In the genomic region with DNA sequence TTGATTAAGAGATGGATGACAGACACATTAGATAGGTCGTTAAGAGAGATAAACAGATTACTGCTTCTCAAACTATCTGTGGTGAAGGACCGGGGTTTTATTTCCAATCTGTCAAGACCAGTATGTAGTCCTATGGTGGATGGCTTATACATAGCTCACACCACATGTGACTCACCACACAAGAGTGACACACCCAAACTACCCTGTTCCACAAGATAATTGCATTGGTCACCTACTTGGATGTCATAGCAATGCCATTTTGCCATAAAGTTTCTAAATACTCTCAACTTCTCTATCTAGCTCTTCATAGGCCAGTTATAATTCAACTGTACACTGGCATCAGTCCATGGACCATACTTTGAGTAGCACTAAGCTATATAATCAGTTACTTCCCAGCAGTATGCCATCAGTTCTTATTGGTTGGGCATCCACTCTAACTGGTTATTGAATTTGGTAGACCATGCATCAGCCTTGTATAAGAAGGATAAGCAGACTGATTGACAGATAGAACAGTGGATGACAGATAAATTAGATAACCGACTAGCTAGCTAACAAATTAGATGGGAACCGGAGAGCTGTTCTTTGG, we compare ENCODE assay signal across 12 cellular contexts. TPM values are rescaled to one million over a fixed set of nuclear protein-coding genes. Genes with fewer than 3 reads are reported as not detected.
DNase-seq lines count a peak whose midpoint lies in the region; ATAC-seq and TF ChIP-seq lines count a peak whose summit lies in the region.
"Had no signal": no experiment of that assay in that cellular context is flagged by ENCODE, and none has a peak within 500 bp of the region (broad histone marks: within the 10 kb centered on the region; RNA-seq: fewer than 3 reads in every experiment).

No MANE protein-coding gene starts in this region.

- POLR2A ChIA-PET in RWPE1 (lab: Yijun Ruan, JAX; ENCODE audit: low non-redundant PET) = interaction anchor here (0.6 kb wide), 1 partner anchor 42 kb away, joined by 6 read pairs; no protein-coding TSS in a partner anchor

- TF ChIP-seq POLR2A in suprapubic skin (IDR thresholded peaks at IDR 0.05) = no peak

- ATAC-seq in HG02840 (IDR thresholded peaks at IDR 0.05; ENCODE audit: low FRiP score, unreplicated experiment) (no peak), GM21390 (IDR thresholded peaks at IDR 0.05; ENCODE audit: unreplicated experiment) (no peak)
- ATAC-seq: activated CD8-positive, alpha-beta T cell treated with anti-CD3 and anti-CD28 coated beads, Interleukin-2, amount 10 ng/mL, durations not matched to agents 7 days and 5 days had no signal

- TF ChIP-seq EP300 in suprapubic skin (IDR thresholded peaks at IDR 0.05) = no peak

- no peak overlapping the region for H3K4me3 ChIP-seq in esophagus (ENCODE audit: low read depth in 1 of 2, low read length in 2 of 2)
- H3K4me3 ChIP-seq in suprapubic skin = no peak overlapping the region

- 76 to 78% methylated on average over 4 of the region's 4 CpGs for WGBS in esophagus, 2 donors
- 73% methylated on average over 4 of the region's 4 CpGs for WGBS in suprapubic skin

- CTCF ChIA-PET in RWPE1 (lab: Yijun Ruan, JAX) = no interaction called here

- DNase-seq in DMS53 (lab: John Stamatoyannopoulos, UW) (peak; percentile 2), DMS53 treated with DMSO at 0.1 percent for 48 hours (lab: John Stamatoyannopoulos, UW; ENCODE audit: unreplicated experiment) (no peak), RWPE1 (ENCODE audit: low spot score) (peak; percentile 64), suprapubic skin (ENCODE audit: low spot score in 2 of 2) (no peak), NCI-H2171 treated with DMSO at 0.1 percent for 48 hours (lab: John Stamatoyannopoulos, UW) (no peak)
- DNase-seq: activated CD8-positive, alpha-beta T cell treated with anti-CD3 and anti-CD28 coated beads, Interleukin-2, amount 10 ng/mL, durations not matched to agents 7 days and 5 days; activated naive CD4-positive, alpha-beta T cell; KBM-7 had no signal

- H3K9me3 ChIP-seq in esophagus (ENCODE audit: control insufficient read depth in 2 of 2, insufficient read depth in 1 of 2, low read depth in 1 of 2, low read length in 1 of 2) (no peaks in the 10 kb centered on the region), suprapubic skin (no peaks in the 10 kb centered on the region)

- TF ChIP-seq CTCF in RWPE1 (conservative IDR thresholded peaks at IDR 0.05; ENCODE audit: low read depth) = no peak
- no peak for TF ChIP-seq CTCF in suprapubic skin (IDR thresholded peaks at IDR 0.05)

- H3K4me1 ChIP-seq in esophagus (ENCODE audit: control insufficient read depth in 2 of 2, insufficient read depth in 2 of 2, low read length in 1 of 2) (peaks cover 2 to 6% of the 10 kb centered on the region in 2 donors), suprapubic skin (peaks cover 86% of the 10 kb centered on the region)

- H3K36me3 ChIP-seq in esophagus (ENCODE audit: control insufficient read depth in 2 of 2, insufficient read depth in 2 of 2, low read length in 1 of 2) (no peaks in the 10 kb centered on the region), suprapubic skin (no peaks in the 10 kb centered on the region)

- H3K27me3 ChIP-seq in esophagus (ENCODE audit: control insufficient read depth in 1 of 2, insufficient read depth in 2 of 2, low read length in 2 of 2) = no peaks in the 10 kb centered on the region
- H3K27me3 ChIP-seq in suprapubic skin = no peaks in the 10 kb centered on the region

- H3K27ac ChIP-seq in RWPE1 (no peak overlapping the region), esophagus (ENCODE audit: low read depth in 2 of 2, low read length in 1 of 2) (peak overlapping the region; percentile 9 to 56), suprapubic skin (peak overlapping the region; percentile 20)
- H3K27ac ChIP-seq: 22Rv1 had no signal

RNA-seq across cellular contexts. Expression of a gene that starts 11.6 kb away (rescaled TPM):
- 10 to 100 TPM; 29.2 to 31.2 TPM for polyA plus RNA-seq in esophagus
- total RNA-seq in suprapubic skin = 10 to 100 TPM; 33.0 to 68.9 (median 52.1) TPM

Comparison
In these comparisons a context has a peak if more than half of its experiments do, and no peak if none do; other contexts are left out.
1. DNase-seq: peak in DMS53 (single experiment) and RWPE1 (single experiment); none in DMS53 treated with DMSO at 0.1 percent for 48 hours (single experiment), suprapubic skin (0 of 2) and NCI-H2171 treated with DMSO at 0.1 percent for 48 hours (single experiment).